ENCODE assay signal across 8 cellular contexts in genomic region chr2:157470321-157470720, GRCh38. TPM values are rescaled to one million over a fixed set of nuclear protein-coding genes. Genes with fewer than 3 reads are reported as not detected.
DNase-seq lines count a peak whose midpoint lies in the region; ATAC-seq and TF ChIP-seq lines count a peak whose summit lies in the region.

No MANE protein-coding gene starts in this region.

- no peak overlapping the region for H2AFZ ChIP-seq in mammary epithelial cell (ENCODE audit: low read depth, low read length)

- dilution Hi-C loops in mammary epithelial cell (cut with HindIII; ENCODE audit: low sequenced_read_pairs): no loop called here

- no peak overlapping the region for H3K4me2 ChIP-seq in mammary epithelial cell (ENCODE audit: insufficient read depth, low read depth, low read length)

- no peaks in the 10 kb centered on the region for H3K79me2 ChIP-seq in mammary epithelial cell (ENCODE audit: insufficient read depth, low read length)

- peak; percentile 37 for DNase-seq in GM13976 (ENCODE audit: low spot score)
- no peak for DNase-seq in colonic mucosa
- DNase-seq in glomerular visceral epithelial cell (ENCODE audit: extremely low spot score): no peak
- no peak for DNase-seq in right atrium auricular region (ENCODE audit: low spot score)
- no peak for DNase-seq in mammary epithelial cell
- DNase-seq in vagina (ENCODE audit: extremely low spot score in 2 of 2): no peak

- H3K27ac ChIP-seq in colonic mucosa: peak overlapping the region; percentile 62
- no peak overlapping the region for H3K27ac ChIP-seq in right atrium auricular region
- no peak overlapping the region for H3K27ac ChIP-seq in mammary epithelial cell (ENCODE audit: insufficient read depth, low read depth, low read length)
- H3K27ac ChIP-seq in vagina: no peak overlapping the region

- CTCF ChIA-PET in mammary epithelial cell (lab: Charles Lee; ENCODE audit: low non-redundant PET): no interaction called here

- no peak for TF ChIP-seq POLR2A in vagina (IDR thresholded peaks at IDR 0.05)

- ATAC-seq in GM21515 (IDR thresholded peaks at IDR 0.05; ENCODE audit: unreplicated experiment) (peak; percentile 58), HG03558 (IDR thresholded peaks at IDR 0.05; ENCODE audit: extremely low read depth, unreplicated experiment) (peak; percentile 26)

- no peaks in the 10 kb centered on the region for H3K27me3 ChIP-seq in colonic mucosa
- H3K27me3 ChIP-seq in right atrium auricular region: no peaks in the 10 kb centered on the region
- no peaks in the 10 kb centered on the region for H3K27me3 ChIP-seq in mammary epithelial cell (ENCODE audit: insufficient read depth, low read length)
- no peaks in the 10 kb centered on the region for H3K27me3 ChIP-seq in vagina

- H3K4me1 ChIP-seq in colonic mucosa (no peaks in the 10 kb centered on the region), right atrium auricular region (no peaks in the 10 kb centered on the region), mammary epithelial cell (ENCODE audit: insufficient read depth, low read length) (no peaks in the 10 kb centered on the region), vagina (no peaks in the 10 kb centered on the region)

- TF ChIP-seq CTCF in GM13976 (IDR thresholded peaks at IDR 0.05; ENCODE audit: borderline replicate concordance, control extremely low read depth, extremely low read depth, insufficient read depth, missing control alignments) (no peak), colonic mucosa (IDR thresholded peaks at IDR 0.05) (no peak), right atrium auricular region (IDR thresholded peaks at IDR 0.05) (no peak), mammary epithelial cell (conservative IDR thresholded peaks at IDR 0.05 in 1 of 2, IDR thresholded peaks at IDR 0.05 in 1 of 2; ENCODE audit: extremely low read depth in 1 of 2, insufficient read depth in 1 of 2, low read depth in 1 of 2, low read length in 2 of 2) (no peak), vagina (IDR thresholded peaks at IDR 0.05) (no peak)

- no TSS peak for BruUV-seq in mammary epithelial cell (replicated peaks; lab: Mats Ljungman, UMichigan)

- H3K9me3 ChIP-seq in colonic mucosa (no peaks in the 10 kb centered on the region), right atrium auricular region (no peaks in the 10 kb centered on the region), mammary epithelial cell (replicated peaks; ENCODE audit: insufficient read depth, low read length) (no peaks in the 10 kb centered on the region), vagina (no peaks in the 10 kb centered on the region)

- no peak overlapping the region for H3K9ac ChIP-seq in colonic mucosa (ENCODE audit: low read depth in 2 of 2, low read length in 2 of 2)
- H3K9ac ChIP-seq in mammary epithelial cell (ENCODE audit: insufficient read depth, low read length): no peak overlapping the region

- H3K36me3 ChIP-seq in colonic mucosa (no peaks in the 10 kb centered on the region), right atrium auricular region (no peaks in the 10 kb centered on the region), mammary epithelial cell (ENCODE audit: insufficient read depth, low read length) (no peaks in the 10 kb centered on the region), vagina (no peaks in the 10 kb centered on the region)

- H3K4me3 ChIP-seq in colonic mucosa (no peak overlapping the region), right atrium auricular region (no peak overlapping the region), mammary epithelial cell (replicated peaks in 1 of 3; ENCODE audit: insufficient read depth in 1 of 3, low read depth in 2 of 3, low read length in 3 of 3) (no peak overlapping the region), vagina (no peak overlapping the region)

- H4K20me1 ChIP-seq in mammary epithelial cell (ENCODE audit: insufficient read depth, low read length): no peaks in the 10 kb centered on the region

- in situ Hi-C loops in GM13976 (cut with MboI; ENCODE audit: low sequenced_read_pairs, unreplicated experiment) (no loop called here), mammary epithelial cell (cut with MboI; ENCODE audit: low sequenced_read_pairs in 2 of 2) (no loop called here)

- intact Hi-C loops in colonic mucosa (cut with DNase I): no loop called here
- intact Hi-C loops in mammary epithelial cell (cut with micrococcal nuclease): no loop called here
- intact Hi-C loops in vagina (cut with DNase I): no loop called here

RNA-seq across cellular contexts. Expression of gene CYTIP, which starts 26.4 kb away (rescaled TPM):
- total RNA-seq in colonic mucosa: 1 to 10 TPM; 5.9 to 8.0 TPM
- 1 to 10 TPM; 3.3 to 4.8 TPM for total RNA-seq in right atrium auricular region
- total RNA-seq in mammary epithelial cell: not detected
- not detected for polyA plus RNA-seq in mammary epithelial cell
- not detected for polyA minus RNA-seq in mammary epithelial cell
- 12.5 TPM for total RNA-seq in vagina

Comparison
In these comparisons a context has a peak if more than half of its experiments do, and no peak if none do; other contexts are left out.
1. RNA of gene CYTIP, which starts 26.4 kb away (total RNA-seq): 12.5 TPM in vagina (single experiment), 5.9 to 8.0 TPM in colonic mucosa and 3.3 to 4.8 TPM in right atrium auricular region; not detected in mammary epithelial cell; every median in the first group is over 4 times any median in the second.